In the genomic region with DNA sequence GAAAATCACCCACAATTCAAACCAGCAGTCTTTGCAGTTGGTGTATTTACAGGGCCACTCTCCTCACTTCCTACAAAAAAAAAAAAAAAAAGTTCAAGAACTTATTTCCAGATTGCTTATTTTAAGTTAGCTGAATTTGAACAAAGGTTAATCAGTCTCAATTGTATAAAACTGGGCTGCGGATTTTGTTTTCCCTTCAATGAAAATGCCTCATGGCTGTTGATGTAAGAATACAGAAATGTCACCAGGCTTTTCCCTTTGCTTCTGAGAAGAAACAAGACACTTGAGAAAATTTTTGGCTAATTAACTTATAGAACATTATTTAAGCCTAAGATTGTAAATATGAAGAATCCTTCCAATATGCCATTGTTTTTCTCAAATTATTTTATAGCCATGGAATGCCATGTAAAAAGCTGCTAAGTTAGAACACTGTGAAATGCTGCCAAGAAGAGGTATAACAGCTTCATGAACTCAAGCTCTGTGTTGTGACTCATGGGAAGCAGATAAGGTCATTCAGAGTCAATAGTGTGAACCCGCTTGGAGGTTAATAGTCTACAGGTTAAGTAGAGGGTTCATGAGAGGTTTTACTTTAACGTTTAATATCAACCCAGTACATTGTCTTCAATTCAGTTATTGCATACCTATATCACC, we compare ENCODE assay signal across 13 cellular contexts.
DNase-seq lines count a peak whose midpoint lies in the region; ATAC-seq and TF ChIP-seq lines count a peak whose summit lies in the region.
"Had no signal": no experiment of that assay in that cellular context is flagged by ENCODE, and none has a peak within 500 bp of the region (broad histone marks: within the 10 kb centered on the region; RNA-seq: fewer than 3 reads in every experiment).

No MANE protein-coding gene starts in this region.

- H3K4me3 ChIP-seq in fibroblast of mammary gland (ENCODE audit: control insufficient read depth, low read depth, low read length) = no peak overlapping the region
- H3K4me3 ChIP-seq: left ventricle myocardium inferior had no signal

- TF ChIP-seq CTCF in fibroblast of mammary gland (conservative IDR thresholded peaks at IDR 0.05; ENCODE audit: control insufficient read depth, insufficient read depth, low read depth, low read length) = no peak

- DNase-seq in EH (ENCODE audit: low read depth) = peak; percentile 54
- DNase-seq in fibroblast of mammary gland (ENCODE audit: low read depth) = peak; percentile 73
- DNase-seq in mucosa of gallbladder (ENCODE audit: low spot score) = peak; percentile 64
- no peak for DNase-seq in middle frontal gyrus (ENCODE audit: extremely low spot score, low spot score)
- no peak for DNase-seq in activated effector memory CD4-positive, alpha-beta T cell treated with Interleukin-2 at 50 U/mL for 16 hours
- DNase-seq in NCI-H345 (lab: John Stamatoyannopoulos, UW) = no peak
- DNase-seq: activated CD4-positive, alpha-beta T cell treated with anti-CD3 and anti-CD28 coated beads for 36 hours; left ventricle myocardium inferior; naive thymus-derived CD8-positive, alpha-beta T cell; SIG-M5; T1000 had no signal

- ATAC-seq in SK-N-SH treated with all-trans-retinoic acid at 6 μM for 48 hours (peak; percentile 51), GM19463 (IDR thresholded peaks at IDR 0.05; ENCODE audit: unreplicated experiment) (no peak)
- ATAC-seq: activated CD4-positive, alpha-beta T cell treated with anti-CD3 and anti-CD28 coated beads for 36 hours; naive thymus-derived CD8-positive, alpha-beta T cell had no signal

TF ChIP-seq in SK-N-SH treated with all-trans-retinoic acid at 6 μM for 48 hours, 23 proteins besides CTCF, POLR2A, EP300 and RAD21:
- TF ChIP-seq PPARA (CRISPR knock-in tag; IDR thresholded peaks at IDR 0.05; ENCODE audit: borderline replicate concordance) = no peak
- TF ChIP-seq, protein P1, sequence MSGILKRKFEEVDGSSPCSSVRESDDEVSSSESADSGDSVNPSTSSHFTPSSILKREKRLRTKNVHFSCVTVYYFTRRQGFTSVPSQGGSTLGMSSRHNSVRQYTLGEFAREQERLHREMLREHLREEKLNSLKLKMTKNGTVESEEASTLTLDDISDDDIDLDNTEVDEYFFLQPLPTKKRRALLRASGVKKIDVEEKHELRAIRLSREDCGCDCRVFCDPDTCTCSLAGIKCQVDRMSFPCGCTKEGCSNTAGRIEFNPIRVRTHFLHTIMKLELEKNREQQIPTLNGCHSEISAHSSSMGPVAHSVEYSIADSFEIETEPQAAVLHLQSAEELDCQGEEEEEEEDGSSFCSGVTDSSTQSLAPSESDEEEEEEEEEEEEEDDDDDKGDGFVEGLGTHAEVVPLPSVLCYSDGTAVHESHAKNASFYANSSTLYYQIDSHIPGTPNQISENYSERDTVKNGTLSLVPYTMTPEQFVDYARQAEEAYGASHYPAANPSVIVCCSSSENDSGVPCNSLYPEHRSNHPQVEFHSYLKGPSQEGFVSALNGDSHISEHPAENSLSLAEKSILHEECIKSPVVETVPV (CRISPR knock-in tag; IDR thresholded peaks at IDR 0.05) = no peak
- TF ChIP-seq POU6F1 (CRISPR knock-in tag; IDR thresholded peaks at IDR 0.05; ENCODE audit: borderline replicate concordance, low read depth) = no peak
- TF ChIP-seq SNAI2 (CRISPR knock-in tag; IDR thresholded peaks at IDR 0.05) = no peak

Comparison
In these comparisons a context has a peak if more than half of its experiments do, and no peak if none do; other contexts are left out.
1. DNase-seq: peak in EH (single experiment), fibroblast of mammary gland (single experiment) and mucosa of gallbladder (single experiment); none in middle frontal gyrus (single experiment), activated effector memory CD4-positive, alpha-beta T cell treated with Interleukin-2 at 50 U/mL for 16 hours (single experiment) and NCI-H345 (single experiment).